18 cellular contexts compared by ENCODE assay signal in the genomic region with DNA sequence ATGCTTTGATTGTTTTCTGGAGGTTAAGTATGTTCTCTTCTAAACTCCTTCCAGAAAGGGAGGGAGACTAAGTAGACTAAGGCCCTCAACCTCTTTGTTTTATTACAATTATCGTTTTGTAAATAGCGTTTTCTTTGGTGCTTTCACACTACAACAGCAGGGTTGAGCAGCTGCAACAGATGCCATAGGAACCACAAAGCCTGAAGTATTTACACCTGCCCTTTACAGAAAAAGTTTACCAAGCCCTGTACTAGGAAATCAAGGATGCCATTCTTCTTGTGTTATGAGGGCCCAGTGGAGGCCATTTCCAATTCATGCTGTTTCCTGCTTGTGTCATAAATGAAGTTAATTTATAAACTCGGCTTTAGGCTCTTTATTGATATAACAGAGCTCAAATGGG.
"Had no signal": no experiment of that assay in that cellular context is flagged by ENCODE, and none has a peak within 500 bp of the region (broad histone marks: within the 10 kb centered on the region; RNA-seq: fewer than 3 reads in every experiment).

No MANE protein-coding gene starts in this region.

- H3K79me2 ChIP-seq: hepatocyte had no signal

- H3K4me3 ChIP-seq: body of pancreas, dorsolateral prefrontal cortex, hepatocyte, thoracic aorta, upper lobe of left lung had no signal

- DNase-seq: activated CD4-positive, alpha-beta T cell treated with anti-CD3 and anti-CD28 coated beads, Interleukin-2, amount 10 ng/mL, durations not matched to agents 24 days and 14 days; activated CD8-positive, alpha-beta T cell treated with anti-CD3 and anti-CD28 coated beads for 36 hours; activated naive CD4-positive, alpha-beta T cell treated with Interleukin-2 at 50 U/mL for 16 hours; activated naive CD8-positive, alpha-beta T cell treated with anti-CD3 and anti-CD28 coated beads, Interleukin-2, amount 10 ng/mL, durations not matched to agents 7 days and 5 days; activated T-cell treated with anti-CD3 and anti-CD28 coated beads, Interleukin-2, amount 50 U/mL, for 24 hours; amygdala; body of pancreas; dorsolateral prefrontal cortex; endodermal cell; foreskin fibroblast; left cardiac atrium; posterior cingulate gyrus; stimulated activated naive B cell treated with anti-CD40 and anti-IgM and Interleukin-4, amounts not matched to agents 10 μg/mL and 1 μg/mL and 100 μg/mL, for 72 hours; upper lobe of left lung had no signal

- H2AFZ ChIP-seq: hepatocyte had no signal

- H3K36me3 ChIP-seq: thoracic aorta, upper lobe of left lung had no signal

- H3K4me2 ChIP-seq: hepatocyte had no signal

- H3K4me1 ChIP-seq: body of pancreas, upper lobe of left lung had no signal

- ATAC-seq: activated CD8-positive, alpha-beta T cell treated with anti-CD3 and anti-CD28 coated beads for 36 hours; body of pancreas; left cardiac atrium; natural killer cell treated with Interleukin-12 subunit alpha and Interleukin-12 subunit beta and Interleukin-15 and Interleukin-18, amount 100 ng/mL, for 72 hours; stimulated activated naive B cell treated with anti-CD40 and anti-IgM and Interleukin-4, amounts not matched to agents 10 μg/mL and 1 μg/mL and 100 μg/mL, for 72 hours had no signal

- H3K27ac ChIP-seq: body of pancreas, dorsolateral prefrontal cortex, epithelial cell of prostate, hepatocyte, thoracic aorta, upper lobe of left lung had no signal

- H3K9me3 ChIP-seq: body of pancreas, thoracic aorta had no signal

- H3K27me3 ChIP-seq: body of pancreas, hepatocyte, upper lobe of left lung had no signal
